Comparison of ENCODE assay signal across 19 cellular contexts in genomic region chr22:49322861-49323622, GRCh38.
A peak's percentile ranks its signal among the peaks of the same experiment; 100 is the strongest.
DNase-seq lines count a peak whose midpoint lies in the region; ATAC-seq and TF ChIP-seq lines count a peak whose summit lies in the region.
"Had no signal": no experiment of that assay in that cellular context is flagged by ENCODE, and none has a peak within 500 bp of the region (broad histone marks: within the 10 kb centered on the region; RNA-seq: fewer than 3 reads in every experiment).

No MANE protein-coding gene starts in this region.

- H3K79me2 ChIP-seq in osteoblast (ENCODE audit: insufficient read depth, low read length), result no peaks in the 10 kb centered on the region

- no peaks in the 10 kb centered on the region for H3K4me1 ChIP-seq in osteoblast (ENCODE audit: insufficient read depth, low read length)
- H3K4me1 ChIP-seq in SJCRH30, result no peaks in the 10 kb centered on the region
- H3K4me1 ChIP-seq: right atrium auricular region had no signal

- H3K9me3 ChIP-seq in osteoblast (ENCODE audit: low read depth, low read length) (no peaks in the 10 kb centered on the region), SJCRH30 (replicated peaks) (no peaks in the 10 kb centered on the region)

- H3K4me1 Mint-ChIP-seq in stimulated activated naive CD8-positive, alpha-beta T cell treated with anti-CD3 and anti-CD28 coated beads, Interleukin-15, amount 100 ng/mL, for 72 hours, result peaks cover 5% of the 10 kb centered on the region

- no peaks in the 10 kb centered on the region for H4K20me1 ChIP-seq in osteoblast (ENCODE audit: insufficient read depth, low read length)

- no peak for DNase-seq in stimulated activated naive CD8-positive, alpha-beta T cell treated with anti-CD3 and anti-CD28 coated beads, Interleukin-15, Interleukin-2, amounts not matched to agents 100 U/mL and 50 U/mL, for 24 hours
- no peak for DNase-seq in stimulated activated naive CD8-positive, alpha-beta T cell treated with anti-CD3 and anti-CD28 coated beads, Interleukin-15, amount 100 ng/mL, for 72 hours
- DNase-seq in iPS-NIHi7 (ENCODE audit: extremely low spot score) (peak; percentile 3), osteoblast (ENCODE audit: insufficient read length, low spot score, missing footprints) (peak; percentile 15), SJCRH30 (no peak), T1000 (lab: John Stamatoyannopoulos, UW) (no peak)
- DNase-seq: CD4-positive, alpha-beta T cell; DMS 273 treated with DMSO at 0.1 percent for 48 hours; effector CD8-positive, alpha-beta T cell; hypothalamus; MV-4-11; NCI-H1694 treated with DMSO at 0.1 percent for 48 hours; NCI-H69; T-helper 9 cell had no signal

- H3K4me3 ChIP-seq in osteoblast (ENCODE audit: insufficient read depth, low read length) (no peak overlapping the region), SJCRH30 (no peak overlapping the region)
- H3K4me3 ChIP-seq: right atrium auricular region had no signal

- H3K27ac ChIP-seq in osteoblast (ENCODE audit: low read depth, low read length), result no peak overlapping the region
- no peak overlapping the region for H3K27ac ChIP-seq in SJCRH30
- H3K27ac ChIP-seq: right atrium auricular region had no signal

- H3K27ac Mint-ChIP-seq in stimulated activated naive CD8-positive, alpha-beta T cell treated with anti-CD3 and anti-CD28 coated beads, Interleukin-15, amount 100 ng/mL, for 72 hours, result no peak overlapping the region
- H3K27ac Mint-ChIP-seq: activated T-helper 1 cell treated with anti-CD3 and anti-CD28 coated beads, Interleukin-12 subunit alpha, Interleukin-12 subunit beta, Interleukin-2, Interleukin-4 antibody, amounts not matched to agents 30 ng/mL and 10 ng/mL and 1 ng/mL, durations not matched to agents 14 hours and 24 hours and 36 hours; CD4-positive, alpha-beta T cell had no signal

- peak; percentile 23 for ATAC-seq in stimulated activated naive CD8-positive, alpha-beta T cell treated with anti-CD3 and anti-CD28 coated beads, Interleukin-15, Interleukin-2, amounts not matched to agents 100 U/mL and 50 U/mL, for 24 hours
- no peak for ATAC-seq in stimulated activated naive CD8-positive, alpha-beta T cell treated with anti-CD3 and anti-CD28 coated beads, Interleukin-15, amount 100 ng/mL, for 72 hours
- ATAC-seq in GM21529 (IDR thresholded peaks at IDR 0.05; ENCODE audit: unreplicated experiment) (no peak), GM21423 (IDR thresholded peaks at IDR 0.05; ENCODE audit: unreplicated experiment) (no peak)
- ATAC-seq: esophagus mucosa had no signal

- H3K4me2 ChIP-seq in osteoblast (ENCODE audit: insufficient read depth, low read length), result no peak overlapping the region

- peaks cover 50% of the 10 kb centered on the region for H3K27me3 Mint-ChIP-seq in stimulated activated naive CD8-positive, alpha-beta T cell treated with anti-CD3 and anti-CD28 coated beads, Interleukin-15, amount 100 ng/mL, for 72 hours

- no peaks in the 10 kb centered on the region for H3K9me3 Mint-ChIP-seq in stimulated activated naive CD8-positive, alpha-beta T cell treated with anti-CD3 and anti-CD28 coated beads, Interleukin-15, amount 100 ng/mL, for 72 hours
- H3K9me3 Mint-ChIP-seq: activated T-helper 1 cell treated with anti-CD3 and anti-CD28 coated beads, Interleukin-12 subunit alpha, Interleukin-12 subunit beta, Interleukin-2, Interleukin-4 antibody, amounts not matched to agents 30 ng/mL and 10 ng/mL and 1 ng/mL, durations not matched to agents 14 hours and 24 hours and 36 hours had no signal

- no peak for TF ChIP-seq CTCF in osteoblast (IDR thresholded peaks at IDR 0.05; ENCODE audit: extremely low read depth, low read depth, low read length)

- H2AFZ ChIP-seq in osteoblast (ENCODE audit: low read length), result no peak overlapping the region

- H3K36me3 ChIP-seq in osteoblast (ENCODE audit: insufficient read depth, low read length), result no peaks in the 10 kb centered on the region
- no peaks in the 10 kb centered on the region for H3K36me3 ChIP-seq in SJCRH30
- H3K36me3 ChIP-seq: right atrium auricular region had no signal

- H3K4me3 Mint-ChIP-seq in stimulated activated naive CD8-positive, alpha-beta T cell treated with anti-CD3 and anti-CD28 coated beads, Interleukin-15, amount 100 ng/mL, for 72 hours, result no peak overlapping the region
- H3K4me3 Mint-ChIP-seq: activated T-helper 1 cell treated with anti-CD3 and anti-CD28 coated beads, Interleukin-12 subunit alpha, Interleukin-12 subunit beta, Interleukin-2, Interleukin-4 antibody, amounts not matched to agents 30 ng/mL and 10 ng/mL and 1 ng/mL, durations not matched to agents 14 hours and 24 hours and 36 hours; CD4-positive, alpha-beta T cell had no signal

- no peaks in the 10 kb centered on the region for H3K27me3 ChIP-seq in osteoblast (ENCODE audit: insufficient read depth, low read length)
- H3K27me3 ChIP-seq in SJCRH30, result peaks cover 22% of the 10 kb centered on the region
- H3K27me3 ChIP-seq: right atrium auricular region had no signal

Comparison
In these comparisons a context has a peak if more than half of its experiments do, and no peak if none do; other contexts are left out.
1. DNase-seq: peak in iPS-NIHi7 (single experiment) and osteoblast (single experiment); none in stimulated activated naive CD8-positive, alpha-beta T cell treated with anti-CD3 and anti-CD28 coated beads, Interleukin-15, Interleukin-2, amounts not matched to agents 100 U/mL and 50 U/mL, for 24 hours (single experiment), stimulated activated naive CD8-positive, alpha-beta T cell treated with anti-CD3 and anti-CD28 coated beads, Interleukin-15, amount 100 ng/mL, for 72 hours (0 of 2), SJCRH30 (0 of 2) and T1000 (single experiment).